Comparison of ENCODE assay signal across 8 cellular contexts in the genomic region with DNA sequence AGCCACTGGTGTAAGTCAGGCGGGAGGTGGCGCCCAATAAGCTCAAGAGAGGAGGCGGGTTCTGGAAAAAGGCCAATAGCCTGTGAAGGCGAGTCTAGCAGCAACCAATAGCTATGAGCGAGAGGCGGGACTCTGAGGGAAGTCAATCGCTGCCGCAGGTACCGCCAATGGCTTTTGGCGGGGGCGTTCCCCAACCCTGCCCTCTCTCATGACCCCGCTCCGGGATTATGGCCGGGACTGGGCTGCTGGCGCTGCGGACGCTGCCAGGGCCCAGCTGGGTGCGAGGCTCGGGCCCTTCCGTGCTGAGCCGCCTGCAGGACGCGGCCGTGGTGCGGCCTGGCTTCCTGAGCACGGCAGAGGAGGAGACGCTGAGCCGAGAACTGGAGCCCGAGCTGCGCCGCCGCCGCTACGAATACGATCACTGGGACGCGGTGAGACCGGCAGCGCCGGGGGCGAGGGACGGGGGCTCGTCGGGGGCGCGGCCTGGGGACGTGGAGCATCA. TPM values are rescaled to one million over a fixed set of nuclear protein-coding genes. Genes with fewer than 3 reads are reported as not detected.
DNase-seq lines count a peak whose midpoint lies in the region; ATAC-seq and TF ChIP-seq lines count a peak whose summit lies in the region.

TSS of gene ALKBH7 (plus strand) at position 201 of the 502 bp plus-strand sequence. CDS start at position 228, 27 bp downstream.

- WGBS in right lobe of liver (ENCODE audit: insufficient coverage, low coverage, low lambda C conversion rate, missing lambda C conversion rate), result 2% methylated on average over 20 of the region's 47 CpGs

- peaks cover 31% of the 10 kb centered on the region for H3K4me1 Mint-ChIP-seq in activated CD8-positive, alpha-beta T cell treated with anti-CD3 and anti-CD28 coated beads, Interleukin-2, amount 10 ng/mL, durations not matched to agents 7 days and 5 days (ENCODE audit: low read depth)

- CTCF ChIA-PET in activated CD8-positive, alpha-beta T cell treated with anti-CD3 and anti-CD28 coated beads, Interleukin-2, amount 10 ng/mL, durations not matched to agents 7 days and 5 days (lab: Charles Lee), result interaction anchor here (0.9 to 1.7 kb wide), 8 partner anchors 9 to 247 kb away, joined by 3 to 8 read pairs (median 4); partner anchors contain the start of genes CLPP, GTF2F1 and KHSRP

- H3K36me3 Mint-ChIP-seq in activated CD8-positive, alpha-beta T cell treated with anti-CD3 and anti-CD28 coated beads, Interleukin-2, amount 10 ng/mL, durations not matched to agents 7 days and 5 days (ENCODE audit: low read depth), result peaks cover 21% of the 10 kb centered on the region

- ATAC-seq in GM19438 (IDR thresholded peaks at IDR 0.05; ENCODE audit: low read depth, unreplicated experiment) (peak; percentile 83), HG03571 (IDR thresholded peaks at IDR 0.05; ENCODE audit: unreplicated experiment) (peak; percentile 59), right lobe of liver (peak; percentile 76 to 86 (median 80))
- peak; percentile 88 for ATAC-seq in activated CD8-positive, alpha-beta T cell treated with anti-CD3 and anti-CD28 coated beads, Interleukin-2, amount 10 ng/mL, durations not matched to agents 7 days and 5 days

- intact Hi-C loops in right lobe of liver (cut with DNase I), result no loop called here

- peak within 1 kb of the TSS; percentile 98 for H3K27ac ChIP-seq in C4-2B
- H3K27ac ChIP-seq in right lobe of liver, result peak within 1 kb of the TSS; percentile 77 to 98 (median 94)

- H3K4me3 ChIP-seq in right lobe of liver, result peak within 1 kb of the TSS; percentile 46 to 96 (median 94)

- peak within 1 kb of the TSS; percentile 87 for H3K4me3 Mint-ChIP-seq in activated CD8-positive, alpha-beta T cell treated with anti-CD3 and anti-CD28 coated beads, Interleukin-2, amount 10 ng/mL, durations not matched to agents 7 days and 5 days

- H3K36me3 ChIP-seq in right lobe of liver, result peaks cover 0 to 16% (median 6%) of the 10 kb centered on the region in 4 donors

- POLR2A ChIA-PET in activated CD8-positive, alpha-beta T cell treated with anti-CD3 and anti-CD28 coated beads, Interleukin-2, amount 10 ng/mL, durations not matched to agents 7 days and 5 days (lab: Charles Lee), result interaction anchor here (0.6 to 2.3 kb wide), 8 partner anchors 9 to 396 kb away, joined by 3 to 10 read pairs (median 4); partner anchors contain the start of genes CLPP, DENND1C and GTF2F1

- no peaks in the 10 kb centered on the region for H3K27me3 ChIP-seq in right lobe of liver

- H3K9me3 ChIP-seq in right lobe of liver, result no peaks in the 10 kb centered on the region

- no peaks in the 10 kb centered on the region for H3K27me3 Mint-ChIP-seq in activated CD8-positive, alpha-beta T cell treated with anti-CD3 and anti-CD28 coated beads, Interleukin-2, amount 10 ng/mL, durations not matched to agents 7 days and 5 days (ENCODE audit: low read depth)

- DNase-seq in NCI-H82 (lab: John Stamatoyannopoulos, UW), result peak; percentile 99
- DNase-seq in activated CD8-positive, alpha-beta T cell treated with anti-CD3 and anti-CD28 coated beads, Interleukin-2, amount 10 ng/mL, durations not matched to agents 7 days and 5 days, result peak; percentile 99
- peak; percentile 97 for DNase-seq in ecto neural progenitor cell (ENCODE audit: low spot score)
- peak; percentile 97 to 100 (median 98) for DNase-seq in right lobe of liver
- peak; percentile 99 for DNase-seq in stimulated activated CD4-positive, alpha-beta T cell treated with anti-CD3 and anti-CD28 coated beads, Interleukin-4, amount 100 ng/mL, for 24 hours

- TF ChIP-seq CTCF in C4-2B (conservative IDR thresholded peaks at IDR 0.05), result no peak
- no peak for TF ChIP-seq CTCF in right lobe of liver (IDR thresholded peaks at IDR 0.05)

- H3K9me3 Mint-ChIP-seq in activated CD8-positive, alpha-beta T cell treated with anti-CD3 and anti-CD28 coated beads, Interleukin-2, amount 10 ng/mL, durations not matched to agents 7 days and 5 days (ENCODE audit: insufficient read depth), result no peaks in the 10 kb centered on the region

- peak; percentile 73 for TF ChIP-seq POLR2A in right lobe of liver (IDR thresholded peaks at IDR 0.05)

- peaks cover 0 to 7% (median 3%) of the 10 kb centered on the region in 4 donors for H3K4me1 ChIP-seq in right lobe of liver

- peak within 1 kb of the TSS; percentile 94 for H3K27ac Mint-ChIP-seq in activated CD8-positive, alpha-beta T cell treated with anti-CD3 and anti-CD28 coated beads, Interleukin-2, amount 10 ng/mL, durations not matched to agents 7 days and 5 days

RNA-seq across cellular contexts. Expression of gene ALKBH7, which starts in this region (rescaled TPM):
- 10 to 100 TPM; 46.1 to 48.8 TPM for total RNA-seq in activated CD8-positive, alpha-beta T cell treated with anti-CD3 and anti-CD28 coated beads, Interleukin-2, amount 10 ng/mL, durations not matched to agents 7 days and 5 days
- 10 to 100 TPM; 60.7 to 78.4 (median 72.2) TPM for total RNA-seq in right lobe of liver

Comparison
In these comparisons a context has a peak if more than half of its experiments do, and no peak if none do; other contexts are left out.
1. Peak in every context shown above with its lines: DNase-seq, ATAC-seq, H3K4me3 ChIP-seq and H3K27ac ChIP-seq.